Comparison of ENCODE assay signal across 2 cellular contexts in the genomic region with DNA sequence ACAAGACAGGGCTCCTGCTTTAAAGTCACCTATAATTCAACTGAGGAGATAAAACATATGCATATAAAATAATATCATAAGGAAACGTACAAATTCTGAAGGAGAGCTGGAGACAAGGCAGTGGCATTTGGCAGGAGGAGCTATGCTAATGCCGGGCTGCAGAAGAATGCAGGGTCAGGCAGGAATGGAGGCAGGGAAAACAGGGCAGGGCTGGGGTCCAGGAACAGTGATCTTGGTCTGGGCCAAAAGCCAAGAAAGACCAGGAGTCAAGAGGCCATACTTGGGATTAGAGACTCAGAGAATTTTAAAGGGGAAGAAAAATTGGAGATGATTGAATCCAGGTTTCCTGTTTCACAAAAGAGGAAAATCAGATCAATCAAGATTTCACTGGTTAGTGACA.
A peak's percentile ranks its signal among the peaks of the same experiment; 100 is the strongest.
TF ChIP-seq lines count a peak whose summit lies in the region.

No MANE protein-coding gene starts in this region.

TF ChIP-seq in HEK293, 187 proteins besides CTCF, POLR2A, EP300 and RAD21 (continued from another document):
- TF ChIP-seq, protein P1, sequence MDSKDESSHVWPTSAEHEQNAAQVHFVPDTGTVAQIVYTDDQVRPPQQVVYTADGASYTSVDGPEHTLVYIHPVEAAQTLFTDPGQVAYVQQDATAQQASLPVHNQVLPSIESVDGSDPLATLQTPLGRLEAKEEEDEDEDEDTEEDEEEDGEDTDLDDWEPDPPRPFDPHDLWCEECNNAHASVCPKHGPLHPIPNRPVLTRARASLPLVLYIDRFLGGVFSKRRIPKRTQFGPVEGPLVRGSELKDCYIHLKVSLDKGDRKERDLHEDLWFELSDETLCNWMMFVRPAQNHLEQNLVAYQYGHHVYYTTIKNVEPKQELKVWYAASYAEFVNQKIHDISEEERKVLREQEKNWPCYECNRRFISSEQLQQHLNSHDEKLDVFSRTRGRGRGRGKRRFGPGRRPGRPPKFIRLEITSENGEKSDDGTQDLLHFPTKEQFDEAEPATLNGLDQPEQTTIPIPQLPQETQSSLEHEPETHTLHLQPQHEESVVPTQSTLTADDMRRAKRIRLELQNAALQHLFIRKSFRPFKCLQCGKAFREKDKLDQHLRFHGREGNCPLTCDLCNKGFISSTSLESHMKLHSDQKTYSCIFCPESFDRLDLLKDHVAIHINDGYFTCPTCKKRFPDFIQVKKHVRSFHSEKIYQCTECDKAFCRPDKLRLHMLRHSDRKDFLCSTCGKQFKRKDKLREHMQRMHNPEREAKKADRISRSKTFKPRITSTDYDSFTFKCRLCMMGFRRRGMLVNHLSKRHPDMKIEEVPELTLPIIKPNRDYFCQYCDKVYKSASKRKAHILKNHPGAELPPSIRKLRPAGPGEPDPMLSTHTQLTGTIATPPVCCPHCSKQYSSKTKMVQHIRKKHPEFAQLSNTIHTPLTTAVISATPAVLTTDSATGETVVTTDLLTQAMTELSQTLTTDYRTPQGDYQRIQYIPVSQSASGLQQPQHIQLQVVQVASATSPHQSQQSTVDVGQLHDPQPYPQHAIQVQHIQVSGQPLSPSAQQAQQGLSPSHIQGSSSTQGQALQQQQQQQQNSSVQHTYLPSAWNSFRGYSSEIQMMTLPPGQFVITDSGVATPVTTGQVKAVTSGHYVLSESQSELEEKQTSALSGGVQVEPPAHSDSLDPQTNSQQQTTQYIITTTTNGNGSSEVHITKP (tag by site-specific recombination; IDR thresholded peaks at IDR 0.05): peak; percentile 24; the same call in 1 of the 2 replicates
TF ChIP-seq in HEK293: peak in this region for 1.

TF ChIP-seq in H1, 55 proteins besides CTCF, POLR2A, EP300 and RAD21 (continued from another document):
- TF ChIP-seq, protein P2, sequence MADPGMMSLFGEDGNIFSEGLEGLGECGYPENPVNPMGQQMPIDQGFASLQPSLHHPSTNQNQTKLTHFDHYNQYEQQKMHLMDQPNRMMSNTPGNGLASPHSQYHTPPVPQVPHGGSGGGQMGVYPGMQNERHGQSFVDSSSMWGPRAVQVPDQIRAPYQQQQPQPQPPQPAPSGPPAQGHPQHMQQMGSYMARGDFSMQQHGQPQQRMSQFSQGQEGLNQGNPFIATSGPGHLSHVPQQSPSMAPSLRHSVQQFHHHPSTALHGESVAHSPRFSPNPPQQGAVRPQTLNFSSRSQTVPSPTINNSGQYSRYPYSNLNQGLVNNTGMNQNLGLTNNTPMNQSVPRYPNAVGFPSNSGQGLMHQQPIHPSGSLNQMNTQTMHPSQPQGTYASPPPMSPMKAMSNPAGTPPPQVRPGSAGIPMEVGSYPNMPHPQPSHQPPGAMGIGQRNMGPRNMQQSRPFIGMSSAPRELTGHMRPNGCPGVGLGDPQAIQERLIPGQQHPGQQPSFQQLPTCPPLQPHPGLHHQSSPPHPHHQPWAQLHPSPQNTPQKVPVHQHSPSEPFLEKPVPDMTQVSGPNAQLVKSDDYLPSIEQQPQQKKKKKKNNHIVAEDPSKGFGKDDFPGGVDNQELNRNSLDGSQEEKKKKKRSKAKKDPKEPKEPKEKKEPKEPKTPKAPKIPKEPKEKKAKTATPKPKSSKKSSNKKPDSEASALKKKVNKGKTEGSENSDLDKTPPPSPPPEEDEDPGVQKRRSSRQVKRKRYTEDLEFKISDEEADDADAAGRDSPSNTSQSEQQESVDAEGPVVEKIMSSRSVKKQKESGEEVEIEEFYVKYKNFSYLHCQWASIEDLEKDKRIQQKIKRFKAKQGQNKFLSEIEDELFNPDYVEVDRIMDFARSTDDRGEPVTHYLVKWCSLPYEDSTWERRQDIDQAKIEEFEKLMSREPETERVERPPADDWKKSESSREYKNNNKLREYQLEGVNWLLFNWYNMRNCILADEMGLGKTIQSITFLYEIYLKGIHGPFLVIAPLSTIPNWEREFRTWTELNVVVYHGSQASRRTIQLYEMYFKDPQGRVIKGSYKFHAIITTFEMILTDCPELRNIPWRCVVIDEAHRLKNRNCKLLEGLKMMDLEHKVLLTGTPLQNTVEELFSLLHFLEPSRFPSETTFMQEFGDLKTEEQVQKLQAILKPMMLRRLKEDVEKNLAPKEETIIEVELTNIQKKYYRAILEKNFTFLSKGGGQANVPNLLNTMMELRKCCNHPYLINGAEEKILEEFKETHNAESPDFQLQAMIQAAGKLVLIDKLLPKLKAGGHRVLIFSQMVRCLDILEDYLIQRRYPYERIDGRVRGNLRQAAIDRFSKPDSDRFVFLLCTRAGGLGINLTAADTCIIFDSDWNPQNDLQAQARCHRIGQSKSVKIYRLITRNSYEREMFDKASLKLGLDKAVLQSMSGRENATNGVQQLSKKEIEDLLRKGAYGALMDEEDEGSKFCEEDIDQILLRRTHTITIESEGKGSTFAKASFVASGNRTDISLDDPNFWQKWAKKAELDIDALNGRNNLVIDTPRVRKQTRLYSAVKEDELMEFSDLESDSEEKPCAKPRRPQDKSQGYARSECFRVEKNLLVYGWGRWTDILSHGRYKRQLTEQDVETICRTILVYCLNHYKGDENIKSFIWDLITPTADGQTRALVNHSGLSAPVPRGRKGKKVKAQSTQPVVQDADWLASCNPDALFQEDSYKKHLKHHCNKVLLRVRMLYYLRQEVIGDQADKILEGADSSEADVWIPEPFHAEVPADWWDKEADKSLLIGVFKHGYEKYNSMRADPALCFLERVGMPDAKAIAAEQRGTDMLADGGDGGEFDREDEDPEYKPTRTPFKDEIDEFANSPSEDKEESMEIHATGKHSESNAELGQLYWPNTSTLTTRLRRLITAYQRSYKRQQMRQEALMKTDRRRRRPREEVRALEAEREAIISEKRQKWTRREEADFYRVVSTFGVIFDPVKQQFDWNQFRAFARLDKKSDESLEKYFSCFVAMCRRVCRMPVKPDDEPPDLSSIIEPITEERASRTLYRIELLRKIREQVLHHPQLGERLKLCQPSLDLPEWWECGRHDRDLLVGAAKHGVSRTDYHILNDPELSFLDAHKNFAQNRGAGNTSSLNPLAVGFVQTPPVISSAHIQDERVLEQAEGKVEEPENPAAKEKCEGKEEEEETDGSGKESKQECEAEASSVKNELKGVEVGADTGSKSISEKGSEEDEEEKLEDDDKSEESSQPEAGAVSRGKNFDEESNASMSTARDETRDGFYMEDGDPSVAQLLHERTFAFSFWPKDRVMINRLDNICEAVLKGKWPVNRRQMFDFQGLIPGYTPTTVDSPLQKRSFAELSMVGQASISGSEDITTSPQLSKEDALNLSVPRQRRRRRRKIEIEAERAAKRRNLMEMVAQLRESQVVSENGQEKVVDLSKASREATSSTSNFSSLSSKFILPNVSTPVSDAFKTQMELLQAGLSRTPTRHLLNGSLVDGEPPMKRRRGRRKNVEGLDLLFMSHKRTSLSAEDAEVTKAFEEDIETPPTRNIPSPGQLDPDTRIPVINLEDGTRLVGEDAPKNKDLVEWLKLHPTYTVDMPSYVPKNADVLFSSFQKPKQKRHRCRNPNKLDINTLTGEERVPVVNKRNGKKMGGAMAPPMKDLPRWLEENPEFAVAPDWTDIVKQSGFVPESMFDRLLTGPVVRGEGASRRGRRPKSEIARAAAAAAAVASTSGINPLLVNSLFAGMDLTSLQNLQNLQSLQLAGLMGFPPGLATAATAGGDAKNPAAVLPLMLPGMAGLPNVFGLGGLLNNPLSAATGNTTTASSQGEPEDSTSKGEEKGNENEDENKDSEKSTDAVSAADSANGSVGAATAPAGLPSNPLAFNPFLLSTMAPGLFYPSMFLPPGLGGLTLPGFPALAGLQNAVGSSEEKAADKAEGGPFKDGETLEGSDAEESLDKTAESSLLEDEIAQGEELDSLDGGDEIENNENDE (IDR thresholded peaks at IDR 0.05; ENCODE audit: insufficient replicate concordance, low read length): no peak
